ENCODE assay signal across 2 cellular contexts in the genomic region with DNA sequence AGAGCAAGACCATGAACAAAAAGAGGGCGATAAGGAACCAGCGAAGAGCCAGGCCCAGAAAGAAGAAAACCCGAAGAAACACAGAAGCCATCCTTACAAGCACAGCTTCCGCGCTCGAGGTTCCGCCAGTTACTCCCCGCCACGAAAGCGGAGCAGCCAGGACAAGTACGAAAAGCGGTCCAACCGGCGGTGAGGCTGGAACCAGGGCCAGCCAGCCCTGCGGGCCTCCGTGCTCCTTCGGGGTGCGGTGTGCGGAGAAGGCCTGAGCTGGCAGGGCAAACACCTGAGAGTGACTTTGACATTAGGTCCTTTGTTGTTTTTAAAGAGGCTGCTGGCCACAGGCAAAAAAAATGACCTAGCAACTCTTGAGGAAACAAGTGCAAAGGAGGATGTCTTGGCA.
TF ChIP-seq lines count a peak whose summit lies in the region.

No MANE protein-coding gene starts in this region.

TF ChIP-seq in GM12878, 131 proteins besides CTCF, POLR2A, EP300 and RAD21:
- TF ChIP-seq NRF1 (conservative IDR thresholded peaks at IDR 0.05; ENCODE audit: low read depth, low read length) (no peak), BHLHE40 (IDR thresholded peaks at IDR 0.05; ENCODE audit: borderline replicate concordance in 1 of 2, low read depth in 2 of 2, low read length in 1 of 2) (no peak), SIX5 (IDR thresholded peaks at IDR 0.05; ENCODE audit: low read depth, low read length, severe bottlenecking) (no peak), NR2C1 (IDR thresholded peaks at IDR 0.05) (no peak), TCF12 (IDR thresholded peaks at IDR 0.05; ENCODE audit: low read depth, low read length) (no peak), JUND (IDR thresholded peaks at IDR 0.05; ENCODE audit: low read depth, low read length) (no peak), NFYA (IDR thresholded peaks at IDR 0.05; ENCODE audit: borderline replicate concordance, low read depth, low read length) (no peak), POLR2AphosphoS2 (IDR thresholded peaks at IDR 0.05; ENCODE audit: low read depth, low read length) (no peak), POU2F2 (IDR thresholded peaks at IDR 0.05; ENCODE audit: borderline replicate concordance, low read depth, low read length) (no peak), IKZF1 (conservative IDR thresholded peaks at IDR 0.05) (no peak), SUZ12 (IDR thresholded peaks at IDR 0.05; ENCODE audit: unreplicated experiment) (no peak), ZNF207 (IDR thresholded peaks at IDR 0.05; ENCODE audit: borderline replicate concordance) (no peak), ASH2L (IDR thresholded peaks at IDR 0.05; ENCODE audit: borderline replicate concordance, low read depth) (no peak), YBX1 (IDR thresholded peaks at IDR 0.05) (no peak), SPI1 (IDR thresholded peaks at IDR 0.05; ENCODE audit: borderline replicate concordance, insufficient read depth, low read depth, low read length) (no peak), SMC3 (IDR thresholded peaks at IDR 0.05; ENCODE audit: borderline replicate concordance, low read length) (no peak)
- TF ChIP-seq, protein P1, sequence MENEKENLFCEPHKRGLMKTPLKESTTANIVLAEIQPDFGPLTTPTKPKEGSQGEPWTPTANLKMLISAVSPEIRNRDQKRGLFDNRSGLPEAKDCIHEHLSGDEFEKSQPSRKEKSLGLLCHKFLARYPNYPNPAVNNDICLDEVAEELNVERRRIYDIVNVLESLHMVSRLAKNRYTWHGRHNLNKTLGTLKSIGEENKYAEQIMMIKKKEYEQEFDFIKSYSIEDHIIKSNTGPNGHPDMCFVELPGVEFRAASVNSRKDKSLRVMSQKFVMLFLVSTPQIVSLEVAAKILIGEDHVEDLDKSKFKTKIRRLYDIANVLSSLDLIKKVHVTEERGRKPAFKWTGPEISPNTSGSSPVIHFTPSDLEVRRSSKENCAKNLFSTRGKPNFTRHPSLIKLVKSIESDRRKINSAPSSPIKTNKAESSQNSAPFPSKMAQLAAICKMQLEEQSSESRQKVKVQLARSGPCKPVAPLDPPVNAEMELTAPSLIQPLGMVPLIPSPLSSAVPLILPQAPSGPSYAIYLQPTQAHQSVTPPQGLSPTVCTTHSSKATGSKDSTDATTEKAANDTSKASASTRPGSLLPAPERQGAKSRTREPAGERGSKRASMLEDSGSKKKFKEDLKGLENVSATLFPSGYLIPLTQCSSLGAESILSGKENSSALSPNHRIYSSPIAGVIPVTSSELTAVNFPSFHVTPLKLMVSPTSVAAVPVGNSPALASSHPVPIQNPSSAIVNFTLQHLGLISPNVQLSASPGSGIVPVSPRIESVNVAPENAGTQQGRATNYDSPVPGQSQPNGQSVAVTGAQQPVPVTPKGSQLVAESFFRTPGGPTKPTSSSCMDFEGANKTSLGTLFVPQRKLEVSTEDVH (IDR thresholded peaks at IDR 0.05; ENCODE audit: low read depth, partially characterized antibody) = no peak
- TF ChIP-seq, protein P2, sequence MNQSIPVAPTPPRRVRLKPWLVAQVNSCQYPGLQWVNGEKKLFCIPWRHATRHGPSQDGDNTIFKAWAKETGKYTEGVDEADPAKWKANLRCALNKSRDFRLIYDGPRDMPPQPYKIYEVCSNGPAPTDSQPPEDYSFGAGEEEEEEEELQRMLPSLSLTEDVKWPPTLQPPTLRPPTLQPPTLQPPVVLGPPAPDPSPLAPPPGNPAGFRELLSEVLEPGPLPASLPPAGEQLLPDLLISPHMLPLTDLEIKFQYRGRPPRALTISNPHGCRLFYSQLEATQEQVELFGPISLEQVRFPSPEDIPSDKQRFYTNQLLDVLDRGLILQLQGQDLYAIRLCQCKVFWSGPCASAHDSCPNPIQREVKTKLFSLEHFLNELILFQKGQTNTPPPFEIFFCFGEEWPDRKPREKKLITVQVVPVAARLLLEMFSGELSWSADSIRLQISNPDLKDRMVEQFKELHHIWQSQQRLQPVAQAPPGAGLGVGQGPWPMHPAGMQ (IDR thresholded peaks at IDR 0.05; ENCODE audit: borderline replicate concordance) = no peak

TF ChIP-seq in neural cell, 6 proteins besides CTCF, POLR2A, EP300 and RAD21:
- TF ChIP-seq MXI1 (conservative IDR thresholded peaks at IDR 0.05; ENCODE audit: poor library complexity, severe bottlenecking) (no peak), TAF1 (IDR thresholded peaks at IDR 0.05; ENCODE audit: low read depth) (no peak), EZH2 (IDR thresholded peaks at IDR 0.05; ENCODE audit: borderline replicate concordance, insufficient read depth, low read length, poor library complexity, severe bottlenecking) (no peak), POLR2AphosphoS5 (IDR thresholded peaks at IDR 0.05) (no peak), SMC3 (conservative IDR thresholded peaks at IDR 0.05; ENCODE audit: poor library complexity) (no peak)
- TF ChIP-seq, protein P3, sequence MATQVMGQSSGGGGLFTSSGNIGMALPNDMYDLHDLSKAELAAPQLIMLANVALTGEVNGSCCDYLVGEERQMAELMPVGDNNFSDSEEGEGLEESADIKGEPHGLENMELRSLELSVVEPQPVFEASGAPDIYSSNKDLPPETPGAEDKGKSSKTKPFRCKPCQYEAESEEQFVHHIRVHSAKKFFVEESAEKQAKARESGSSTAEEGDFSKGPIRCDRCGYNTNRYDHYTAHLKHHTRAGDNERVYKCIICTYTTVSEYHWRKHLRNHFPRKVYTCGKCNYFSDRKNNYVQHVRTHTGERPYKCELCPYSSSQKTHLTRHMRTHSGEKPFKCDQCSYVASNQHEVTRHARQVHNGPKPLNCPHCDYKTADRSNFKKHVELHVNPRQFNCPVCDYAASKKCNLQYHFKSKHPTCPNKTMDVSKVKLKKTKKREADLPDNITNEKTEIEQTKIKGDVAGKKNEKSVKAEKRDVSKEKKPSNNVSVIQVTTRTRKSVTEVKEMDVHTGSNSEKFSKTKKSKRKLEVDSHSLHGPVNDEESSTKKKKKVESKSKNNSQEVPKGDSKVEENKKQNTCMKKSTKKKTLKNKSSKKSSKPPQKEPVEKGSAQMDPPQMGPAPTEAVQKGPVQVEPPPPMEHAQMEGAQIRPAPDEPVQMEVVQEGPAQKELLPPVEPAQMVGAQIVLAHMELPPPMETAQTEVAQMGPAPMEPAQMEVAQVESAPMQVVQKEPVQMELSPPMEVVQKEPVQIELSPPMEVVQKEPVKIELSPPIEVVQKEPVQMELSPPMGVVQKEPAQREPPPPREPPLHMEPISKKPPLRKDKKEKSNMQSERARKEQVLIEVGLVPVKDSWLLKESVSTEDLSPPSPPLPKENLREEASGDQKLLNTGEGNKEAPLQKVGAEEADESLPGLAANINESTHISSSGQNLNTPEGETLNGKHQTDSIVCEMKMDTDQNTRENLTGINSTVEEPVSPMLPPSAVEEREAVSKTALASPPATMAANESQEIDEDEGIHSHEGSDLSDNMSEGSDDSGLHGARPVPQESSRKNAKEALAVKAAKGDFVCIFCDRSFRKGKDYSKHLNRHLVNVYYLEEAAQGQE (IDR thresholded peaks at IDR 0.05; ENCODE audit: borderline replicate concordance) = no peak
